23 cellular contexts compared by ENCODE assay signal in genomic region chr10:129909080-129909479, GRCh38. TPM values are rescaled to one million over a fixed set of nuclear protein-coding genes. Genes with fewer than 3 reads are reported as not detected.
"Had no signal": no experiment of that assay in that cellular context is flagged by ENCODE, and none has a peak within 500 bp of the region (broad histone marks: within the 10 kb centered on the region; RNA-seq: fewer than 3 reads in every experiment).

No MANE protein-coding gene starts in this region.

- H3K4me2 ChIP-seq: KMS-11, SK-N-SH had no signal

- FAIRE-seq: HTR-8/SVneo, K562 had no signal

- ATAC-seq: K562 had no signal

- H3K36me3 Mint-ChIP-seq: IgD-negative memory B cell had no signal

- H3K27me3 Mint-ChIP-seq: IgD-negative memory B cell had no signal

- H3K27ac ChIP-seq: HL-60, KMS-11, RWPE1 had no signal

- H3K4me3 ChIP-seq: K562 had no signal

- H3K9ac ChIP-seq: KMS-11, SK-N-SH had no signal

- H3K27ac Mint-ChIP-seq: IgD-negative memory B cell had no signal

- H3K4me1 Mint-ChIP-seq: IgD-negative memory B cell had no signal

- H3K9me3 ChIP-seq: SK-N-SH had no signal

- H3K4me3 Mint-ChIP-seq: IgD-negative memory B cell had no signal

- H3K9me3 Mint-ChIP-seq: IgD-negative memory B cell had no signal

- DNase-seq: Kasumi-1, MM.1S, NCI-H1092 treated with DMSO at 0.1 percent for 48 hours, NCI-H1436, NCI-H187, NCI-H2029, NCI-H2081 treated with DMSO at 0.1 percent for 48 hours, NCI-H2171, NCI-H226, NCI-H446, NCI-H510A, NCI-H524 treated with DMSO at 0.1 percent for 48 hours, NCI-H69, NCI-H774, SHP77, SK-N-SH had no signal

RNA-seq across cellular contexts. Expression of gene EBF3, which starts 55.0 kb away (rescaled TPM):
- total RNA-seq: K562, M059J had no signal
- polyA plus RNA-seq: IgD-negative memory B cell, K562, SK-N-SH had no signal
